ENCODE assay signal across 1 cellular context in the genomic region with DNA sequence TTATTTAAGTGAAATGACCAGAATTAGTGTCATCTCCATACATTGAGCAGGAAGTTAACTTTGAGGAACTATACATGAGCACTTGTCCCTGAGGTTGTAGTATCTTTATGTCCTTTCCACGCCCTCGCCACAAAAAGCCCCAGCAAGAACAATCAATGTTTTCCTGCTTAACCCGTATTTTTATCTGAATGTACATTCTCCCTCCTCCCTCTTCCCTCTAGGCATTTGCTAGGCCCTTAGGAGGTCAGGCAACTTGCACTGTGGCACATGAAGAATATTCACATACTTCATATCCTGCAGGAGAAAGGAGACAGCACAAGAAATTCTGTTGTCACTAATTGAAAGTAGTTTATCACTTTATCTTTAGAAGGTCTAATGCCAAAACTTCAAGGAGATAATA.
TF ChIP-seq lines count a peak whose summit lies in the region.

No MANE protein-coding gene starts in this region.

TF ChIP-seq in HepG2, 621 proteins besides CTCF, POLR2A, EP300 and RAD21:
- TF ChIP-seq, protein P1, sequence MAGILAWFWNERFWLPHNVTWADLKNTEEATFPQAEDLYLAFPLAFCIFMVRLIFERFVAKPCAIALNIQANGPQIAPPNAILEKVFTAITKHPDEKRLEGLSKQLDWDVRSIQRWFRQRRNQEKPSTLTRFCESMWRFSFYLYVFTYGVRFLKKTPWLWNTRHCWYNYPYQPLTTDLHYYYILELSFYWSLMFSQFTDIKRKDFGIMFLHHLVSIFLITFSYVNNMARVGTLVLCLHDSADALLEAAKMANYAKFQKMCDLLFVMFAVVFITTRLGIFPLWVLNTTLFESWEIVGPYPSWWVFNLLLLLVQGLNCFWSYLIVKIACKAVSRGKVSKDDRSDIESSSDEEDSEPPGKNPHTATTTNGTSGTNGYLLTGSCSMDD (CRISPR knock-in tag; IDR thresholded peaks at IDR 0.05), result no peak
- TF ChIP-seq, protein P2, sequence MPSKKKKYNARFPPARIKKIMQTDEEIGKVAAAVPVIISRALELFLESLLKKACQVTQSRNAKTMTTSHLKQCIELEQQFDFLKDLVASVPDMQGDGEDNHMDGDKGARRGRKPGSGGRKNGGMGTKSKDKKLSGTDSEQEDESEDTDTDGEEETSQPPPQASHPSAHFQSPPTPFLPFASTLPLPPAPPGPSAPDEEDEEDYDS (CRISPR knock-in tag; IDR thresholded peaks at IDR 0.05), result no peak
- no peak for TF ChIP-seq ZBTB20 (CRISPR knock-in tag; IDR thresholded peaks at IDR 0.05; ENCODE audit: borderline replicate concordance, low read depth)
- no peak for TF ChIP-seq NFKB2 (CRISPR knock-in tag; IDR thresholded peaks at IDR 0.05; ENCODE audit: borderline replicate concordance)
- no peak for TF ChIP-seq ZMYM2 (CRISPR knock-in tag; IDR thresholded peaks at IDR 0.05)
- no peak for TF ChIP-seq POLR2G (IDR thresholded peaks at IDR 0.05; ENCODE audit: low read depth, low read length)
- no peak for TF ChIP-seq NRL (CRISPR knock-in tag; IDR thresholded peaks at IDR 0.05; ENCODE audit: borderline replicate concordance)
- no peak for TF ChIP-seq NFE2L2 (IDR thresholded peaks at IDR 0.05; ENCODE audit: low read length)
- TF ChIP-seq CREB1 (IDR thresholded peaks at IDR 0.05), result no peak
- TF ChIP-seq CREB1 (CRISPR knock-in tag; IDR thresholded peaks at IDR 0.05), result no peak
- TF ChIP-seq, protein P3, sequence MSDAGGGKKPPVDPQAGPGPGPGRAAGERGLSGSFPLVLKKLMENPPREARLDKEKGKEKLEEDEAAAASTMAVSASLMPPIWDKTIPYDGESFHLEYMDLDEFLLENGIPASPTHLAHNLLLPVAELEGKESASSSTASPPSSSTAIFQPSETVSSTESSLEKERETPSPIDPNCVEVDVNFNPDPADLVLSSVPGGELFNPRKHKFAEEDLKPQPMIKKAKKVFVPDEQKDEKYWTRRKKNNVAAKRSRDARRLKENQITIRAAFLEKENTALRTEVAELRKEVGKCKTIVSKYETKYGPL (CRISPR knock-in tag; IDR thresholded peaks at IDR 0.05), result no peak
- TF ChIP-seq TBX3 (IDR thresholded peaks at IDR 0.05; ENCODE audit: borderline replicate concordance), result no peak
- TF ChIP-seq ZNF572 (CRISPR knock-in tag; IDR thresholded peaks at IDR 0.05), result no peak
- TF ChIP-seq SCMH1 (CRISPR knock-in tag; IDR thresholded peaks at IDR 0.05; ENCODE audit: borderline replicate concordance), result no peak
- TF ChIP-seq, protein P4, sequence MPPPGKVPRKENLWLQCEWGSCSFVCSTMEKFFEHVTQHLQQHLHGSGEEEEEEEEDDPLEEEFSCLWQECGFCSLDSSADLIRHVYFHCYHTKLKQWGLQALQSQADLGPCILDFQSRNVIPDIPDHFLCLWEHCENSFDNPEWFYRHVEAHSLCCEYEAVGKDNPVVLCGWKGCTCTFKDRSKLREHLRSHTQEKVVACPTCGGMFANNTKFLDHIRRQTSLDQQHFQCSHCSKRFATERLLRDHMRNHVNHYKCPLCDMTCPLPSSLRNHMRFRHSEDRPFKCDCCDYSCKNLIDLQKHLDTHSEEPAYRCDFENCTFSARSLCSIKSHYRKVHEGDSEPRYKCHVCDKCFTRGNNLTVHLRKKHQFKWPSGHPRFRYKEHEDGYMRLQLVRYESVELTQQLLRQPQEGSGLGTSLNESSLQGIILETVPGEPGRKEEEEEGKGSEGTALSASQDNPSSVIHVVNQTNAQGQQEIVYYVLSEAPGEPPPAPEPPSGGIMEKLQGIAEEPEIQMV (CRISPR knock-in tag; IDR thresholded peaks at IDR 0.05; ENCODE audit: low read depth), result no peak
